ENCODE assay signal across 16 cellular contexts in the genomic region with DNA sequence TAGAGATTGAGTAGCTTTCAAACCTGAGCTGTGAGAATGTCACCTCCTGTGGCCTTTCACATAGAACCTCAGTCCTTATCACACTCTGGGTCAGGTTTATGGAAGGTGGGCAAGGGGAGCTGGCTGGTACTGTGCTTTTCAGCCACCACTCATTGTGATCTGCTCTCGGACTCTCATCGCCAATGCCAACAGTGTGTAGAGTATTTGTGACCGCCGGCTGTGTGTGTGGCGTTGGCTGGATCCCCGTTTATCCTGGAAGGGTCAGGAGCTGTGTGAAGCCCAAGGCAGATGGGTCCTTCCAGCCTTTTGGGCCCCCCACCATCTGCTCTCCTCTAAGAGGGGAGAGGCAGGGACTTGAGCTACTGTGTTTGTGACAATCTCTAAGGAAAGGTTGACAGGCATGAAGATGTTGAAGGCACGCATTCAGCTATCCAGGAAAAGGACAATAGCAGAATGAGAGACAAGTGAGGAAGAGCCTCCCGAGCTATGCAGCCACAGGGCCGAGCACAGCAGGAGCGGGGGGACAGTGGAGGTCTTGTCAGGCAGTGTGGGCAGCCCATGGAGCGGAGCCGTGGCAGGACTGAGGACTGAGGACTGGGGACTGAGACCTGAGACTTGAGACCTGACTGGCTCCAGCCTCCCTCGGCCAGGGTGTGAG.
DNase-seq lines count a peak whose midpoint lies in the region; ATAC-seq, FAIRE-seq and TF ChIP-seq lines count a peak whose summit lies in the region.
"Had no signal": no experiment of that assay in that cellular context is flagged by ENCODE, and none has a peak within 500 bp of the region (broad histone marks: within the 10 kb centered on the region; RNA-seq: fewer than 3 reads in every experiment).

No MANE protein-coding gene starts in this region.

- no peak overlapping the region for H3K27ac ChIP-seq in H1 (ENCODE audit: low read depth, low read length)
- no peak overlapping the region for H3K27ac ChIP-seq in aorta (ENCODE audit: low read depth in 1 of 2, low read length in 2 of 2)
- H3K27ac ChIP-seq: PC-9 had no signal

- no peak overlapping the region for H3K23ac ChIP-seq in H1 (ENCODE audit: insufficient read length)

- TF ChIP-seq CTCF in H1 (IDR thresholded peaks at IDR 0.05; ENCODE audit: control extremely low read depth in 1 of 3, insufficient read depth in 1 of 3, low read depth in 1 of 3, low read length in 3 of 3), result no peak
- no peak for TF ChIP-seq CTCF in neural crest cell (conservative IDR thresholded peaks at IDR 0.05)

- no peak overlapping the region for H2BK20ac ChIP-seq in H1 (ENCODE audit: low read length)

- H3K4me3 Mint-ChIP-seq in neural crest cell, result no peak overlapping the region
- H3K4me3 Mint-ChIP-seq: CD4-positive, alpha-beta memory T cell had no signal

- ATAC-seq in activated naive CD4-positive, alpha-beta T cell treated with anti-CD3 and anti-CD28 coated beads, Interleukin-2, amount 50 U/mL, for 72 hours, result peak; percentile 7 to 14
- ATAC-seq in aorta (ENCODE audit: low FRiP score), result peak; percentile 47

- no peak overlapping the region for H3K14ac ChIP-seq in H1 (ENCODE audit: insufficient read length)

- no peak for TF ChIP-seq POLR2A in H1 (IDR thresholded peaks at IDR 0.05; ENCODE audit: control extremely low read depth in 1 of 2, low read depth in 2 of 2, low read length in 2 of 2)

- H4K20me1 ChIP-seq in H1 (replicated peaks in 1 of 2; ENCODE audit: control insufficient read depth in 1 of 2, insufficient read depth in 2 of 2, low read length in 2 of 2), result peaks cover 0 to 5% of the 10 kb centered on the region in 2 experiments

- H3K9me3 Mint-ChIP-seq in activated naive CD4-positive, alpha-beta T cell treated with anti-CD3 and anti-CD28 coated beads, Interleukin-2, amount 50 U/mL, for 72 hours, result no peaks in the 10 kb centered on the region
- peaks cover 2% of the 10 kb centered on the region for H3K9me3 Mint-ChIP-seq in neural crest cell

- no peak for DNase-seq in activated naive CD4-positive, alpha-beta T cell treated with anti-CD3 and anti-CD28 coated beads, Interleukin-2, amount 50 U/mL, for 72 hours (ENCODE audit: low spot score in 2 of 2)
- DNase-seq in activated naive CD4-positive, alpha-beta T cell (lab: John Stamatoyannopoulos, UW), result no peak
- no peak for DNase-seq in H1 (ENCODE audit: low read depth in 1 of 2, low spot score in 2 of 2)
- DNase-seq in neural crest cell (ENCODE audit: low read depth, low spot score), result peak; percentile 14
- no peak for DNase-seq in aorta
- DNase-seq in stimulated activated CD4-positive, alpha-beta T cell treated with anti-CD3 and anti-CD28 coated beads, Interleukin-1b, Interleukin-23, amount 100 ng/mL, for 48 hours, result no peak
- no peak for DNase-seq in HAP-1 (ENCODE audit: low spot score in 2 of 2)
- DNase-seq in stimulated activated CD4-positive, alpha-beta T cell treated with anti-CD3 and anti-CD28 coated beads, Interleukin-4, amount 100 ng/mL, for 4 hours, result no peak
- DNase-seq: 8988T; Calu3; CD4-positive, alpha-beta memory T cell; DMS79; NCI-H1105 treated with DMSO at 0.1 percent for 48 hours; NCI-H187 treated with DMSO at 0.1 percent for 48 hours; NCI-H748 treated with DMSO at 0.1 percent for 48 hours; PC-9 had no signal

- peak overlapping the region; percentile 90 for H2BK15ac ChIP-seq in H1 (ENCODE audit: low read length)

- no peak overlapping the region for H3K9ac ChIP-seq in H1 (replicated peaks in 1 of 4; ENCODE audit: extremely low read depth in 1 of 4, low read depth in 3 of 4, low read length in 3 of 4)

- H2BK120ac ChIP-seq in H1 (replicated peaks; ENCODE audit: low read depth, low read length), result no peak overlapping the region

- POLR2A ChIA-PET in H1 (lab: Charles Lee; ENCODE audit: partially characterized antibody), result interaction anchor here (0.8 kb wide), 1 partner anchor 16 kb away, joined by 3 read pairs; no protein-coding TSS in a partner anchor

- peak overlapping the region; percentile 69 for H4K91ac ChIP-seq in H1 (replicated peaks; ENCODE audit: insufficient read length, low read length)

- H3K27me3 ChIP-seq in H1 (replicated peaks in 1 of 4; ENCODE audit: control insufficient read depth in 3 of 4, extremely low read depth in 1 of 4, insufficient read depth in 3 of 4, low read length in 3 of 4) (no peaks in the 10 kb centered on the region), aorta (ENCODE audit: control insufficient read depth in 1 of 2, insufficient read depth in 2 of 2, low read length in 1 of 2) (no peaks in the 10 kb centered on the region), HAP-1 (ENCODE audit: low read depth) (no peaks in the 10 kb centered on the region)

- H3K79me1 ChIP-seq in H1 (ENCODE audit: low read depth, low read length), result no peaks in the 10 kb centered on the region

- H3K9me3 ChIP-seq in H1 (ENCODE audit: insufficient read depth in 2 of 2, low read depth in 1 of 2, low read length in 1 of 2) (no peaks in the 10 kb centered on the region), aorta (ENCODE audit: control insufficient read depth, low read length) (no peaks in the 10 kb centered on the region), HAP-1 (no peaks in the 10 kb centered on the region)

- H3K23me2 ChIP-seq in H1 (ENCODE audit: low read depth, low read length), result peaks cover 3% of the 10 kb centered on the region; the same call in 1 of the 2 replicates

- no peak for TF ChIP-seq RAD21 in H1 (IDR thresholded peaks at IDR 0.05 in 1 of 2, conservative IDR thresholded peaks at IDR 0.05 in 1 of 2; ENCODE audit: low read depth in 2 of 2, low read length in 2 of 2)

- TF ChIP-seq EP300 in H1 (IDR thresholded peaks at IDR 0.05; ENCODE audit: borderline replicate concordance in 1 of 2, low read depth in 2 of 2, low read length in 2 of 2), result no peak

- H3K27me3 Mint-ChIP-seq in neural crest cell (ENCODE audit: low read depth), result peaks cover 6% of the 10 kb centered on the region
- H3K27me3 Mint-ChIP-seq: CD4-positive, alpha-beta memory T cell had no signal

- H3K79me2 ChIP-seq in H1 (ENCODE audit: control insufficient read depth in 1 of 2, insufficient read depth in 2 of 2, low read length in 2 of 2), result no peaks in the 10 kb centered on the region

- peaks cover 15% of the 10 kb centered on the region for H3K4me1 Mint-ChIP-seq in neural crest cell

- peak overlapping the region; percentile 89 for H2BK12ac ChIP-seq in H1 (ENCODE audit: low read depth, low read length)

- H3K4me3 ChIP-seq in H1 (ENCODE audit: extremely low read depth in 1 of 4, insufficient read depth in 2 of 4, low read depth in 3 of 4, low read length in 4 of 4), result no peak overlapping the region
- no peak overlapping the region for H3K4me3 ChIP-seq in aorta (ENCODE audit: low read length in 2 of 2)
- H3K4me3 ChIP-seq in HAP-1, result no peak overlapping the region
- H3K4me3 ChIP-seq: PC-9 had no signal

- intact Hi-C loops in aorta (cut with DNase I), result no loop called here

- H2AFZ ChIP-seq in H1 (ENCODE audit: low read length), result no peak overlapping the region
- H2AFZ ChIP-seq: PC-9 had no signal

- no peak overlapping the region for H4K5ac ChIP-seq in H1 (ENCODE audit: insufficient read length, low read depth, low read length)

- no peaks in the 10 kb centered on the region for H3K36me3 Mint-ChIP-seq in activated naive CD4-positive, alpha-beta T cell treated with anti-CD3 and anti-CD28 coated beads, Interleukin-2, amount 50 U/mL, for 72 hours
- no peaks in the 10 kb centered on the region for H3K36me3 Mint-ChIP-seq in neural crest cell (ENCODE audit: low read depth)
- H3K36me3 Mint-ChIP-seq: CD4-positive, alpha-beta memory T cell had no signal

- no peak overlapping the region for H4K8ac ChIP-seq in H1 (ENCODE audit: extremely low read depth, insufficient read depth, low read length)

- H3K4me1 ChIP-seq in H1 (replicated peaks in 1 of 4; ENCODE audit: control insufficient read depth in 3 of 4, insufficient read depth in 4 of 4, low read length in 3 of 4), result peaks cover 0 to 5% (median 2%) of the 10 kb centered on the region in 4 experiments; a peak in 4 of 7 replicates
- no peaks in the 10 kb centered on the region for H3K4me1 ChIP-seq in aorta (ENCODE audit: control insufficient read depth in 1 of 2, insufficient read depth in 2 of 2, low read length in 2 of 2)
- H3K4me1 ChIP-seq in HAP-1, result peaks cover 8% of the 10 kb centered on the region

- WGBS in H1 (ENCODE audit: extremely low coverage in 1 of 2, insufficient coverage in 1 of 2, insufficient read length in 1 of 2, insufficient replicate concordance in 2 of 2, low coverage in 1 of 2, low lambda C conversion rate in 2 of 2, missing lambda C conversion rate in 1 of 2), 2 experiments, result 88% methylated on average over 13 of the region's 13 CpGs; no CpG with 5 or more reads in 1 of the 2 experiments
- 66 to 68% methylated on average over 13 of the region's 13 CpGs for WGBS in aorta, 2 donors

- H3K27ac Mint-ChIP-seq in activated naive CD4-positive, alpha-beta T cell treated with anti-CD3 and anti-CD28 coated beads, Interleukin-2, amount 50 U/mL, for 72 hours, result peak overlapping the region in 1 of 2 donors; percentile 73
- H3K27ac Mint-ChIP-seq in neural crest cell (ENCODE audit: unreplicated experiment), result peak overlapping the region; percentile 46
- H3K27ac Mint-ChIP-seq: CD4-positive, alpha-beta memory T cell had no signal

- H2AK5ac ChIP-seq in H1 (ENCODE audit: low read depth, low read length), result peak overlapping the region; percentile 7; the same call in 1 of the 2 replicates

- H3K36me3 ChIP-seq in H1 (ENCODE audit: control insufficient read depth in 2 of 4, insufficient read depth in 4 of 4, low read length in 3 of 4) (no peaks in the 10 kb centered on the region), aorta (ENCODE audit: control insufficient read depth in 1 of 2, insufficient read depth in 2 of 2, low read length in 1 of 2) (no peaks in the 10 kb centered on the region), HAP-1 (replicated peaks) (no peaks in the 10 kb centered on the region)

- FAIRE-seq in H1 (lab: Jason Lieb, UNC), result no peak

- CTCF ChIA-PET in H1 (lab: Charles Lee; ENCODE audit: partially characterized antibody), result interaction anchor here (0.9 to 1.1 kb wide), 2 partner anchors 240 to 516 kb away, joined by 3 to 4 read pairs; no protein-coding TSS in a partner anchor

- H2BK5ac ChIP-seq in H1 (ENCODE audit: low read depth, low read length), result peak overlapping the region; percentile 41; the same call in 1 of the 2 replicates

- in situ Hi-C loops in HAP-1 (cut with MboI; ENCODE audit: low sequenced_read_pairs), result no loop called here

- H3K4ac ChIP-seq in H1 (replicated peaks; ENCODE audit: insufficient read length, low read depth, low read length), result no peak overlapping the region

- H3K4me2 ChIP-seq in H1 (ENCODE audit: insufficient read depth in 1 of 2, low read depth in 2 of 2, low read length in 2 of 2), result no peak overlapping the region
- H3K4me2 ChIP-seq: PC-9 had no signal

- no peak overlapping the region for H3K56ac ChIP-seq in H1 (replicated peaks; ENCODE audit: insufficient read length, low read depth, low read length)

- H3K18ac ChIP-seq in H1 (ENCODE audit: extremely low read depth, low read length), result no peak overlapping the region

TF ChIP-seq in H1, 55 proteins besides CTCF, POLR2A, EP300 and RAD21 (continues in another document):
- TF ChIP-seq NANOG (IDR thresholded peaks at IDR 0.05; ENCODE audit: insufficient read depth, low read depth, low read length, poor library complexity, severe bottlenecking), result no peak
